In the genomic region with DNA sequence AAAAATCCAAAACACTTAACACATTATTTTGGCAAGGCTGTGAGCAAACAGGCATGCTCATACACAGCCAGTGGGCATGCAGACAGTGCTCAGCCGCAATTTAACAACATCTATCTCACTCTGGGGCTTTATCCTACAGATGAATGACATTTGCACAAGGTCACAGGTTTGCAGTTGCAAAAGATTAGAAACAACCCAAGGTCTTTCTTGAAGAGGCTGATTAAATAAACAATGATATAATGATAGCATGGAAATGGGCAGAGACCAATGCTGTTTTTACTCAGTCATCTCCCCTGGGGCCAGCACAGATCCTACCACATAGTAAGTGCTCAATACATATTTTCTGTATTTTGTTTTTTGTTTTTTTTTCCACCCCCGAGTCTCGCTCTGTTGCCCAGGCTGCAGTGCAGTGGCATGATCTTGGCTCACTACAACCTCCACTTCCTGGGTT, we compare ENCODE assay signal across 1 cellular context.
TF ChIP-seq lines count a peak whose summit lies in the region.

No MANE protein-coding gene starts in this region.

TF ChIP-seq in HCT116, 20 proteins besides CTCF, POLR2A, EP300 and RAD21 (continued from another document):
- no peak for TF ChIP-seq CEBPB (IDR thresholded peaks at IDR 0.05; ENCODE audit: low read depth)
- no peak for TF ChIP-seq FOSL1 (IDR thresholded peaks at IDR 0.05; ENCODE audit: low read depth)
- TF ChIP-seq TCF7L2 (IDR thresholded peaks at IDR 0.05; ENCODE audit: borderline replicate concordance, extremely low read depth, insufficient read depth, insufficient read length), result no peak
- no peak for TF ChIP-seq ELF1 (IDR thresholded peaks at IDR 0.05; ENCODE audit: borderline replicate concordance, low read depth)
- no peak for TF ChIP-seq SIN3A (IDR thresholded peaks at IDR 0.05; ENCODE audit: low read depth)
- no peak for TF ChIP-seq EGR1 (IDR thresholded peaks at IDR 0.05; ENCODE audit: low read depth)
- TF ChIP-seq, protein P1, sequence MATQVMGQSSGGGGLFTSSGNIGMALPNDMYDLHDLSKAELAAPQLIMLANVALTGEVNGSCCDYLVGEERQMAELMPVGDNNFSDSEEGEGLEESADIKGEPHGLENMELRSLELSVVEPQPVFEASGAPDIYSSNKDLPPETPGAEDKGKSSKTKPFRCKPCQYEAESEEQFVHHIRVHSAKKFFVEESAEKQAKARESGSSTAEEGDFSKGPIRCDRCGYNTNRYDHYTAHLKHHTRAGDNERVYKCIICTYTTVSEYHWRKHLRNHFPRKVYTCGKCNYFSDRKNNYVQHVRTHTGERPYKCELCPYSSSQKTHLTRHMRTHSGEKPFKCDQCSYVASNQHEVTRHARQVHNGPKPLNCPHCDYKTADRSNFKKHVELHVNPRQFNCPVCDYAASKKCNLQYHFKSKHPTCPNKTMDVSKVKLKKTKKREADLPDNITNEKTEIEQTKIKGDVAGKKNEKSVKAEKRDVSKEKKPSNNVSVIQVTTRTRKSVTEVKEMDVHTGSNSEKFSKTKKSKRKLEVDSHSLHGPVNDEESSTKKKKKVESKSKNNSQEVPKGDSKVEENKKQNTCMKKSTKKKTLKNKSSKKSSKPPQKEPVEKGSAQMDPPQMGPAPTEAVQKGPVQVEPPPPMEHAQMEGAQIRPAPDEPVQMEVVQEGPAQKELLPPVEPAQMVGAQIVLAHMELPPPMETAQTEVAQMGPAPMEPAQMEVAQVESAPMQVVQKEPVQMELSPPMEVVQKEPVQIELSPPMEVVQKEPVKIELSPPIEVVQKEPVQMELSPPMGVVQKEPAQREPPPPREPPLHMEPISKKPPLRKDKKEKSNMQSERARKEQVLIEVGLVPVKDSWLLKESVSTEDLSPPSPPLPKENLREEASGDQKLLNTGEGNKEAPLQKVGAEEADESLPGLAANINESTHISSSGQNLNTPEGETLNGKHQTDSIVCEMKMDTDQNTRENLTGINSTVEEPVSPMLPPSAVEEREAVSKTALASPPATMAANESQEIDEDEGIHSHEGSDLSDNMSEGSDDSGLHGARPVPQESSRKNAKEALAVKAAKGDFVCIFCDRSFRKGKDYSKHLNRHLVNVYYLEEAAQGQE (IDR thresholded peaks at IDR 0.05; ENCODE audit: low read depth), result no peak
- no peak for TF ChIP-seq EZH2phosphoT487 (IDR thresholded peaks at IDR 0.05; ENCODE audit: borderline replicate concordance)
- no peak for TF ChIP-seq SP1 (IDR thresholded peaks at IDR 0.05; ENCODE audit: low read depth)
- no peak for TF ChIP-seq SRF (IDR thresholded peaks at IDR 0.05; ENCODE audit: low read depth)
- TF ChIP-seq JUND (IDR thresholded peaks at IDR 0.05), result no peak
- TF ChIP-seq, protein P2, sequence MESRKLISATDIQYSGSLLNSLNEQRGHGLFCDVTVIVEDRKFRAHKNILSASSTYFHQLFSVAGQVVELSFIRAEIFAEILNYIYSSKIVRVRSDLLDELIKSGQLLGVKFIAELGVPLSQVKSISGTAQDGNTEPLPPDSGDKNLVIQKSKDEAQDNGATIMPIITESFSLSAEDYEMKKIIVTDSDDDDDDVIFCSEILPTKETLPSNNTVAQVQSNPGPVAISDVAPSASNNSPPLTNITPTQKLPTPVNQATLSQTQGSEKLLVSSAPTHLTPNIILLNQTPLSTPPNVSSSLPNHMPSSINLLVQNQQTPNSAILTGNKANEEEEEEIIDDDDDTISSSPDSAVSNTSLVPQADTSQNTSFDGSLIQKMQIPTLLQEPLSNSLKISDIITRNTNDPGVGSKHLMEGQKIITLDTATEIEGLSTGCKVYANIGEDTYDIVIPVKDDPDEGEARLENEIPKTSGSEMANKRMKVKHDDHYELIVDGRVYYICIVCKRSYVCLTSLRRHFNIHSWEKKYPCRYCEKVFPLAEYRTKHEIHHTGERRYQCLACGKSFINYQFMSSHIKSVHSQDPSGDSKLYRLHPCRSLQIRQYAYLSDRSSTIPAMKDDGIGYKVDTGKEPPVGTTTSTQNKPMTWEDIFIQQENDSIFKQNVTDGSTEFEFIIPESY (IDR thresholded peaks at IDR 0.05; ENCODE audit: extremely low read depth, insufficient replicate concordance, low read length), result no peak
- TF ChIP-seq ZFX (IDR thresholded peaks at IDR 0.05), result no peak
- TF ChIP-seq EZH2 (IDR thresholded peaks at IDR 0.05), result no peak
- TF ChIP-seq, protein P3, sequence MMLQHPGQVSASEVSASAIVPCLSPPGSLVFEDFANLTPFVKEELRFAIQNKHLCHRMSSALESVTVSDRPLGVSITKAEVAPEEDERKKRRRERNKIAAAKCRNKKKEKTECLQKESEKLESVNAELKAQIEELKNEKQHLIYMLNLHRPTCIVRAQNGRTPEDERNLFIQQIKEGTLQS (IDR thresholded peaks at IDR 0.05), result no peak
- TF ChIP-seq YY1 (IDR thresholded peaks at IDR 0.05; ENCODE audit: extremely low read depth, insufficient replicate concordance, low read depth, low read length), result no peak
- TF ChIP-seq, protein P4, sequence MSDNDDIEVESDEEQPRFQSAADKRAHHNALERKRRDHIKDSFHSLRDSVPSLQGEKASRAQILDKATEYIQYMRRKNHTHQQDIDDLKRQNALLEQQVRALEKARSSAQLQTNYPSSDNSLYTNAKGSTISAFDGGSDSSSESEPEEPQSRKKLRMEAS (IDR thresholded peaks at IDR 0.05), result no peak
